Comparison of ENCODE assay signal across 11 cellular contexts in the genomic region with DNA sequence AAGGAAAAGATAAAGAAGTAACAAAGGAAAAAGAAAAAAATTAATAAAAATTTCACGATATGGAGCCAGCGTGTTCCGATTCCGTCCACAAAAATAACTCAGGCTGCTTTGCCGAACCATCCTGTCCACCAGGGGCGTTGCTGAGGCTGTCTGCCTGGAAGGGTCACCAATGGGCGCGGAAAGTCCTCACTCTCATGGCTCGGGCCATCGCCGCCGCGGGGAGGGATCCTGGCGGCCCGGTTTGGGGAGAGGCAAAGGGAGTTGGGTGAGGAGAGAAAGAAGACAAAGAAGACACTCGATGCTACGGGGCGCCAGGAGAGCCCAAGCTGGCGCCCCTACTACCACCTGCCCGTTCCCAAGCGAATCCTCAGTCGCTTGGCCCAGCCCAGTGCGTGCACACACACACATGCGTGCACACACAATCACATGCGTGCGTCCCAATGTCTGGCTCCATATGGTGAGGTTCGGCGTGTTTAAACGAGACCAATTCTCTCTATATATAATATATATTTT. TPM values are rescaled to one million over a fixed set of nuclear protein-coding genes. Genes with fewer than 3 reads are reported as not detected.
DNase-seq lines count a peak whose midpoint lies in the region; FAIRE-seq and TF ChIP-seq lines count a peak whose summit lies in the region.
"Had no signal": no experiment of that assay in that cellular context is flagged by ENCODE, and none has a peak within 500 bp of the region (broad histone marks: within the 10 kb centered on the region; RNA-seq: fewer than 3 reads in every experiment).

No MANE protein-coding gene starts in this region.

- H3K9me3 ChIP-seq in OCI-LY3 (ENCODE audit: insufficient read depth, low read length), result no peaks in the 10 kb centered on the region
- no peaks in the 10 kb centered on the region for H3K9me3 ChIP-seq in H1 (ENCODE audit: insufficient read depth in 2 of 2, low read depth in 1 of 2, low read length in 1 of 2)
- H3K9me3 ChIP-seq: A549 had no signal

- H3K23ac ChIP-seq in H1 (ENCODE audit: insufficient read length), result no peak overlapping the region

- H2BK15ac ChIP-seq in H1 (ENCODE audit: low read length), result no peak overlapping the region

- peak in 1 of 2 experiments; percentile 23; a peak in 1 of 4 replicates for TF ChIP-seq RAD21 in H1 (IDR thresholded peaks at IDR 0.05 in 1 of 2, conservative IDR thresholded peaks at IDR 0.05 in 1 of 2; ENCODE audit: low read depth in 2 of 2, low read length in 2 of 2)

- H3K27ac ChIP-seq in OCI-LY3 (ENCODE audit: low read length) (no peak overlapping the region), H1 (ENCODE audit: low read depth, low read length) (no peak overlapping the region)
- H3K27ac ChIP-seq: A549 had no signal

- DNase-seq in NCI-H2227 (lab: John Stamatoyannopoulos, UW; ENCODE audit: unreplicated experiment) (peak; percentile 26), NCI-H2227 treated with DMSO at 0.1 percent for 48 hours (lab: John Stamatoyannopoulos, UW) (no peak), H1 (ENCODE audit: low read depth in 1 of 2, low spot score in 2 of 2) (no peak), posterior vena cava (ENCODE audit: low spot score) (peak; percentile 79), SKM-1 treated with dmso at 0.1 percent for 144 hours (lab: John Stamatoyannopoulos, UW; ENCODE audit: unreplicated experiment) (no peak), RCC 7860 (ENCODE audit: low spot score) (no peak), dedifferentiated amniotic fluid mesenchymal stem cell (ENCODE audit: extremely low spot score) (no peak)
- DNase-seq: activated CD8-positive, alpha-beta memory T cell treated with anti-CD3 and anti-CD28 coated beads for 24 hours; NCI-H226 had no signal

- H3K4me2 ChIP-seq in OCI-LY3 (ENCODE audit: low read length) (no peak overlapping the region), H1 (ENCODE audit: insufficient read depth in 1 of 2, low read depth in 2 of 2, low read length in 2 of 2) (peak overlapping the region in 1 of 2 experiments; percentile 70; a peak in 1 of 4 replicates)
- H3K4me2 ChIP-seq: A549 had no signal

- H4K8ac ChIP-seq in H1 (ENCODE audit: extremely low read depth, insufficient read depth, low read length), result no peak overlapping the region

- H2BK120ac ChIP-seq in H1 (replicated peaks; ENCODE audit: low read depth, low read length), result no peak overlapping the region

- H3K9ac ChIP-seq in OCI-LY3 (ENCODE audit: low read length) (no peak overlapping the region), H1 (replicated peaks in 1 of 4; ENCODE audit: extremely low read depth in 1 of 4, low read depth in 3 of 4, low read length in 3 of 4) (no peak overlapping the region)

- TF ChIP-seq CTCF in OCI-LY3 (IDR thresholded peaks at IDR 0.05; ENCODE audit: low read depth, low read length) (peak; percentile 18), H1 (IDR thresholded peaks at IDR 0.05; ENCODE audit: control extremely low read depth in 1 of 3, insufficient read depth in 1 of 3, low read depth in 1 of 3, low read length in 3 of 3) (peak in 2 of 3 experiments; percentile 45 to 62; a peak in 3 of 4 replicates)

- H2BK5ac ChIP-seq in H1 (ENCODE audit: low read depth, low read length), result peak overlapping the region; percentile 77; the same call in 1 of the 2 replicates

- no peak overlapping the region for H2AK5ac ChIP-seq in H1 (ENCODE audit: low read depth, low read length)

- WGBS in H1 (ENCODE audit: extremely low coverage in 1 of 2, insufficient coverage in 1 of 2, insufficient read length in 1 of 2, insufficient replicate concordance in 2 of 2, low coverage in 1 of 2, low lambda C conversion rate in 2 of 2, missing lambda C conversion rate in 1 of 2), 2 experiments, result 85% methylated on average over 29 of the region's 29 CpGs; no CpG with 5 or more reads in 1 of the 2 experiments

- H3K79me1 ChIP-seq in H1 (ENCODE audit: low read depth, low read length), result peaks cover 3% of the 10 kb centered on the region

- POLR2A ChIA-PET in H1 (lab: Charles Lee; ENCODE audit: partially characterized antibody), result interaction anchor here (0.9 to 42.9 kb wide), 3 partner anchors 0 to 40 kb away, joined by 4 to 1087 read pairs (median 1087); a partner anchor contains a TSS

- CTCF ChIA-PET in H1 (lab: Charles Lee; ENCODE audit: partially characterized antibody), result interaction anchor here (0.6 to 23.6 kb wide), 6 partner anchors 9 to 130 kb away, joined by 3 to 376 read pairs (median 6); a partner anchor contains a TSS

- intact Hi-C loops in posterior vena cava (cut with DNase I), result no loop called here

- H3K27me3 ChIP-seq in OCI-LY3 (ENCODE audit: low read depth, low read length), result no peaks in the 10 kb centered on the region
- H3K27me3 ChIP-seq in H1 (replicated peaks in 1 of 4; ENCODE audit: control insufficient read depth in 3 of 4, extremely low read depth in 1 of 4, insufficient read depth in 3 of 4, low read length in 3 of 4), result no peaks in the 10 kb centered on the region; a peak in 1 of 7 replicates

- no peak overlapping the region for H3K18ac ChIP-seq in H1 (ENCODE audit: extremely low read depth, low read length)

- H4K5ac ChIP-seq in H1 (ENCODE audit: insufficient read length, low read depth, low read length), result no peak overlapping the region

- no peak overlapping the region for H3K14ac ChIP-seq in H1 (ENCODE audit: insufficient read length)

- H3K4me1 ChIP-seq in OCI-LY3 (ENCODE audit: low read length) (no peaks in the 10 kb centered on the region), H1 (replicated peaks in 1 of 4; ENCODE audit: control insufficient read depth in 3 of 4, insufficient read depth in 4 of 4, low read length in 3 of 4) (peaks cover 26 to 59% (median 50%) of the 10 kb centered on the region in 4 experiments)

- no peak overlapping the region for H3K4ac ChIP-seq in H1 (replicated peaks; ENCODE audit: insufficient read length, low read depth, low read length)

- H4K91ac ChIP-seq in H1 (replicated peaks; ENCODE audit: insufficient read length, low read length), result no peak overlapping the region

- H4K20me1 ChIP-seq in OCI-LY3 (ENCODE audit: insufficient read depth, low read length) (peaks cover 80% of the 10 kb centered on the region), H1 (replicated peaks in 1 of 2; ENCODE audit: control insufficient read depth in 1 of 2, insufficient read depth in 2 of 2, low read length in 2 of 2) (peaks cover 21 to 28% of the 10 kb centered on the region in 2 experiments)

- no peak for FAIRE-seq in H1 (lab: Jason Lieb, UNC)
- FAIRE-seq in RCC 7860 (lab: Jason Lieb, UNC), result no peak
- FAIRE-seq: A549 had no signal

- no peaks in the 10 kb centered on the region for H3K23me2 ChIP-seq in H1 (ENCODE audit: low read depth, low read length)

- H3K79me2 ChIP-seq in OCI-LY3 (ENCODE audit: low read length), result peaks cover 42% of the 10 kb centered on the region
- H3K79me2 ChIP-seq in H1 (ENCODE audit: control insufficient read depth in 1 of 2, insufficient read depth in 2 of 2, low read length in 2 of 2), result peaks cover 0 to 17% of the 10 kb centered on the region in 2 experiments; a peak in 1 of 4 replicates

- no peak overlapping the region for H2BK20ac ChIP-seq in H1 (ENCODE audit: low read length)

- H3K4me3 ChIP-seq in OCI-LY3 (ENCODE audit: low read length) (no peak overlapping the region), H1 (ENCODE audit: extremely low read depth in 1 of 4, insufficient read depth in 2 of 4, low read depth in 3 of 4, low read length in 4 of 4) (no peak overlapping the region)
- H3K4me3 ChIP-seq: A549 had no signal

- peaks cover 72% of the 10 kb centered on the region for H3K36me3 ChIP-seq in OCI-LY3 (replicated peaks; ENCODE audit: low read depth, low read length)
- peaks cover 43 to 68% (median 57%) of the 10 kb centered on the region in 4 experiments for H3K36me3 ChIP-seq in H1 (ENCODE audit: control insufficient read depth in 2 of 4, insufficient read depth in 4 of 4, low read length in 3 of 4)

- no peak for TF ChIP-seq EP300 in H1 (IDR thresholded peaks at IDR 0.05; ENCODE audit: borderline replicate concordance in 1 of 2, low read depth in 2 of 2, low read length in 2 of 2)

- no peak overlapping the region for H3K56ac ChIP-seq in H1 (replicated peaks; ENCODE audit: insufficient read length, low read depth, low read length)

- no peak overlapping the region for H2BK12ac ChIP-seq in H1 (ENCODE audit: low read depth, low read length)

- TF ChIP-seq POLR2A in H1 (IDR thresholded peaks at IDR 0.05; ENCODE audit: control extremely low read depth in 1 of 2, low read depth in 2 of 2, low read length in 2 of 2), result no peak; a peak in 1 of 3 replicates

- H2AFZ ChIP-seq in OCI-LY3 (ENCODE audit: low read depth, low read length) (no peak overlapping the region), H1 (ENCODE audit: low read length) (no peak overlapping the region)

RNA-seq across cellular contexts. Expression of a gene that starts 5.6 kb away (rescaled TPM):
- total RNA-seq in H1 (2021; fragmentation: NEBNext Ultra II Directional; extraction: Animal tissue kit (Norgen Biotek cat#: 25700)), result 9.6 and 9.7 TPM in 2 replicates
- polyA plus RNA-seq in H1 (2011; rRNA removed), result 10.0 and 15.2 TPM in 2 replicates
- 10.4 TPM for polyA plus RNA-seq in H1 (2011; cell fraction: cytosol; rRNA removed)
- polyA plus RNA-seq in H1 (2011; cell fraction: nucleus; rRNA removed), result 20.9 TPM
- polyA plus RNA-seq in H1 (2012, experiment 1 of 2), result 9.2 to 15.4 TPM (median 13.0 TPM) in 4 replicates
- 11.5 TPM for polyA plus RNA-seq in H1 (2012, experiment 2 of 2)
- polyA plus RNA-seq in H1 (2013, experiment 1 of 2), result 6.9 TPM
- polyA plus RNA-seq in H1 (2013, experiment 2 of 2), result 6.3 TPM
- 13.2 and 16.4 TPM in 2 replicates for polyA minus RNA-seq in H1 (2011; rRNA and poly(A)+ RNA removed)
- polyA minus RNA-seq in H1 (2011; cell fraction: cytosol; rRNA and poly(A)+ RNA removed), result 12.3 TPM
- 5.4 TPM for polyA minus RNA-seq in H1 (2011; cell fraction: nucleus; rRNA and poly(A)+ RNA removed)
- total RNA-seq in posterior vena cava, result 10 to 100 TPM; 19.3 to 43.2 TPM

RNA-seq across cellular contexts. Expression of a gene that starts 13.0 kb away (rescaled TPM):
- 353 and 365 TPM in 2 replicates for total RNA-seq in H1 (2021; fragmentation: NEBNext Ultra II Directional; extraction: Animal tissue kit (Norgen Biotek cat#: 25700))
- polyA plus RNA-seq in H1 (2011; rRNA removed), result 72.7 and 110 TPM in 2 replicates
- 70.0 TPM for polyA plus RNA-seq in H1 (2011; cell fraction: cytosol; rRNA removed)
- polyA plus RNA-seq in H1 (2011; cell fraction: nucleus; rRNA removed), result 197 TPM
- polyA plus RNA-seq in H1 (2012, experiment 1 of 2), result 259 to 328 TPM (median 273 TPM) in 4 replicates
- 150 TPM for polyA plus RNA-seq in H1 (2012, experiment 2 of 2)
- polyA plus RNA-seq in H1 (2013, experiment 1 of 2), result 194 TPM
- polyA plus RNA-seq in H1 (2013, experiment 2 of 2), result 181 TPM
- 75.9 and 88.7 TPM in 2 replicates for polyA minus RNA-seq in H1 (2011; rRNA and poly(A)+ RNA removed)
- 107 TPM for polyA minus RNA-seq in H1 (2011; cell fraction: cytosol; rRNA and poly(A)+ RNA removed)
- 210 TPM for polyA minus RNA-seq in H1 (2011; cell fraction: nucleus; rRNA and poly(A)+ RNA removed)
- 100 to 1,000 TPM; 181 to 189 TPM for total RNA-seq in posterior vena cava

RNA-seq across cellular contexts. Expression of a gene that starts 21.4 kb away (rescaled TPM):
- 37.9 and 40.6 TPM in 2 replicates for total RNA-seq in H1 (2021; fragmentation: NEBNext Ultra II Directional; extraction: Animal tissue kit (Norgen Biotek cat#: 25700))
- polyA plus RNA-seq in H1 (2011; rRNA removed), result 45.7 and 50.4 TPM in 2 replicates
- polyA plus RNA-seq in H1 (2011; cell fraction: cytosol; rRNA removed), result 41.1 TPM
- 127 TPM for polyA plus RNA-seq in H1 (2011; cell fraction: nucleus; rRNA removed)
- polyA plus RNA-seq in H1 (2012, experiment 1 of 2), result 30.1 to 58.0 TPM (median 54.6 TPM) in 4 replicates
- 31.1 TPM for polyA plus RNA-seq in H1 (2012, experiment 2 of 2)
- 33.0 TPM for polyA plus RNA-seq in H1 (2013, experiment 1 of 2)
- 34.6 TPM for polyA plus RNA-seq in H1 (2013, experiment 2 of 2)
- polyA minus RNA-seq in H1 (2011; rRNA and poly(A)+ RNA removed), result 14.8 and 18.9 TPM in 2 replicates
- 12.3 TPM for polyA minus RNA-seq in H1 (2011; cell fraction: cytosol; rRNA and poly(A)+ RNA removed)
- 24.8 TPM for polyA minus RNA-seq in H1 (2011; cell fraction: nucleus; rRNA and poly(A)+ RNA removed)
- 10 to 100 TPM; 41.3 to 49.6 TPM for total RNA-seq in posterior vena cava

RNA-seq across cellular contexts. Expression of a gene that starts 37.7 kb away (rescaled TPM):
- total RNA-seq in H1 (2021; fragmentation: NEBNext Ultra II Directional; extraction: Animal tissue kit (Norgen Biotek cat#: 25700)), result 20.7 and 24.0 TPM in 2 replicates
- polyA plus RNA-seq in H1 (2011; rRNA removed), result 20.1 and 25.3 TPM in 2 replicates
- 22.2 TPM for polyA plus RNA-seq in H1 (2011; cell fraction: cytosol; rRNA removed)
- polyA plus RNA-seq in H1 (2011; cell fraction: nucleus; rRNA removed), result 54.2 TPM
- 14.0 to 19.1 TPM (median 15.9 TPM) in 4 replicates for polyA plus RNA-seq in H1 (2012, experiment 1 of 2)
- 12.9 TPM for polyA plus RNA-seq in H1 (2012, experiment 2 of 2)
- polyA plus RNA-seq in H1 (2013, experiment 1 of 2), result 11.2 TPM
- polyA plus RNA-seq in H1 (2013, experiment 2 of 2), result 12.0 TPM
- 18.5 and 20.3 TPM in 2 replicates for polyA minus RNA-seq in H1 (2011; rRNA and poly(A)+ RNA removed)
- 11.0 TPM for polyA minus RNA-seq in H1 (2011; cell fraction: cytosol; rRNA and poly(A)+ RNA removed)
- polyA minus RNA-seq in H1 (2011; cell fraction: nucleus; rRNA and poly(A)+ RNA removed), result 11.6 TPM
- total RNA-seq in posterior vena cava, result 10 to 100 TPM; 13.2 to 14.7 TPM

RNA-seq across cellular contexts. Expression of a gene that starts 42.4 kb away (rescaled TPM):
- total RNA-seq in H1 (2021; fragmentation: NEBNext Ultra II Directional; extraction: Animal tissue kit (Norgen Biotek cat#: 25700)), result 11.4 and 11.5 TPM in 2 replicates
- 1.3 and 5.7 TPM in 2 replicates for polyA plus RNA-seq in H1 (2011; rRNA removed)
- 2.4 TPM for polyA plus RNA-seq in H1 (2011; cell fraction: cytosol; rRNA removed)
- 7.0 TPM for polyA plus RNA-seq in H1 (2011; cell fraction: nucleus; rRNA removed)
- polyA plus RNA-seq in H1 (2012, experiment 1 of 2), result 6.8 to 12.4 TPM (median 9.6 TPM) in 4 replicates
- polyA plus RNA-seq in H1 (2012, experiment 2 of 2), result 4.9 TPM
- 11.2 TPM for polyA plus RNA-seq in H1 (2013, experiment 1 of 2)
- polyA plus RNA-seq in H1 (2013, experiment 2 of 2), result 12.9 TPM
- 10.7 and 12.0 TPM in 2 replicates for polyA minus RNA-seq in H1 (2011; rRNA and poly(A)+ RNA removed)
- 8.7 TPM for polyA minus RNA-seq in H1 (2011; cell fraction: cytosol; rRNA and poly(A)+ RNA removed)
- polyA minus RNA-seq in H1 (2011; cell fraction: nucleus; rRNA and poly(A)+ RNA removed), result 10.3 TPM
- total RNA-seq in posterior vena cava, result 1 to 10 TPM; 7.9 to 8.8 TPM

Comparison
In these comparisons a context has a peak if more than half of its experiments do, and no peak if none do; other contexts are left out.
1. DNase-seq: peak in NCI-H2227 (single experiment) and posterior vena cava (single experiment); none in NCI-H2227 treated with DMSO at 0.1 percent for 48 hours (single experiment), H1 (0 of 2), SKM-1 treated with dmso at 0.1 percent for 144 hours (single experiment), RCC 7860 (single experiment) and dedifferentiated amniotic fluid mesenchymal stem cell (single experiment).